In the genomic region with DNA sequence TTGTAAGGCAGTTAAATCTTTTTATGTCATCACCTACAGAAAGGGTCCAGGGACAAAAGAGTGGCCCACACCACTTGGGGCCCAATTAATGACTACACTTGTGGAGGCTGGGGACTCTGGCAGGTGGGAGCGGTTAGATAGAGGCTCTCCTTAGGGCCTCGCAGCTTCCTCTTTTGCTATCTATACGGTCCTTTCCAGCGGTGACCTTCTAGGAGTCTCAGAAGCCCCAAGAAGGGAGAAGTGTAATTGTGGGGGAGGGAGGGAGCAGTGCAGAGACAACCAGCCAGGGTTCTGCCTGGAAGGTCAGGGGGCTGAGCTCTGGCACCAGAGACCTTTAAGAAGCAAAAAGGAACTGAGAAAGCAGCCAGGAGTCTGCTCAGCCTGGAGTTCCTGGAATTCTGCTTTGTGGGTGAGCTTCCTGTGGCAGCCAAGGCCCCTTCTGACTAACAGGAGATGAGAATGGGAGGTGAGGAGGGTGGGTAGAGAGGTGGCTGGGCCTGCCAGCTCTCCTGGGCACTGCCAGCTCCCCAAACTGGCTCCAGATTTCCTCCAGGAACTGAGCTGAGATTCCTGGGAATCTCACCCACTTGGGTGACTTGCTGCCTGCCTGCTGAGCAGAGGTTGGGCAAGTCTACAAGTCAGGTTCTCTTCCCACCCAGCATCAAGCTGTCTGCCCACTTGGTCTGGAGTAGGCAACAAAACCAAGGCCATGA, we compare ENCODE assay signal across 10 cellular contexts. TPM values are rescaled to one million over a fixed set of nuclear protein-coding genes. Genes with fewer than 3 reads are reported as not detected.
DNase-seq lines count a peak whose midpoint lies in the region; ATAC-seq and TF ChIP-seq lines count a peak whose summit lies in the region.
"Had no signal": no experiment of that assay in that cellular context is flagged by ENCODE, and none has a peak within 500 bp of the region (broad histone marks: within the 10 kb centered on the region; RNA-seq: fewer than 3 reads in every experiment).

No MANE protein-coding gene starts in this region.

- peak overlapping the region; percentile 66 for H3K27ac Mint-ChIP-seq in activated naive CD8-positive, alpha-beta T cell treated with anti-CD3 and anti-CD28 coated beads, Interleukin-2, amount 10 ng/mL, durations not matched to agents 7 days and 5 days

- peaks cover 25% of the 10 kb centered on the region for H3K4me1 Mint-ChIP-seq in activated naive CD8-positive, alpha-beta T cell treated with anti-CD3 and anti-CD28 coated beads, Interleukin-2, amount 10 ng/mL, durations not matched to agents 7 days and 5 days

- peak overlapping the region; percentile 28 for H3K4me3 Mint-ChIP-seq in activated naive CD8-positive, alpha-beta T cell treated with anti-CD3 and anti-CD28 coated beads, Interleukin-2, amount 10 ng/mL, durations not matched to agents 7 days and 5 days

- POLR2A ChIA-PET in activated naive CD8-positive, alpha-beta T cell treated with anti-CD3 and anti-CD28 coated beads, Interleukin-2, amount 10 ng/mL, durations not matched to agents 7 days and 5 days (lab: Charles Lee), result interaction anchor here (1.1 kb wide), 1 partner anchor 21 kb away, joined by 3 read pairs; no protein-coding TSS in a partner anchor

- intact Hi-C loops in posterior vena cava (cut with DNase I), result no loop called here

- ATAC-seq in activated naive CD8-positive, alpha-beta T cell treated with anti-CD3 and anti-CD28 coated beads, Interleukin-2, amount 10 ng/mL, durations not matched to agents 7 days and 5 days (ENCODE audit: low read depth), result peak; percentile 33

- TF ChIP-seq CTCF in GM13977 (IDR thresholded peaks at IDR 0.05; ENCODE audit: extremely low read depth, insufficient read depth, missing control alignments), result no peak

- DNase-seq in GM13977 (ENCODE audit: low spot score) (peak; percentile 61), KBM-7 (peak; percentile 97), posterior vena cava (ENCODE audit: low spot score) (peak; percentile 40), activated gamma-delta T cell (lab: John Stamatoyannopoulos, UW) (no peak), NCI-H1694 (lab: John Stamatoyannopoulos, UW) (no peak), DMS114 treated with DMSO at 0.1 percent for 48 hours (lab: John Stamatoyannopoulos, UW; ENCODE audit: unreplicated experiment) (no peak), activated gamma-delta T cell treated with Interleukin-2 at 50 U/mL for 16 hours (no peak)
- DNase-seq in activated naive CD8-positive, alpha-beta T cell treated with anti-CD3 and anti-CD28 coated beads, Interleukin-2, amount 10 ng/mL, durations not matched to agents 7 days and 5 days, result no peak
- DNase-seq: activated T-cell treated with anti-CD3 and anti-CD28 coated beads for 4 hours, NCI-H1436 had no signal

- no peaks in the 10 kb centered on the region for H3K36me3 Mint-ChIP-seq in activated naive CD8-positive, alpha-beta T cell treated with anti-CD3 and anti-CD28 coated beads, Interleukin-2, amount 10 ng/mL, durations not matched to agents 7 days and 5 days

- no peaks in the 10 kb centered on the region for H3K9me3 Mint-ChIP-seq in activated naive CD8-positive, alpha-beta T cell treated with anti-CD3 and anti-CD28 coated beads, Interleukin-2, amount 10 ng/mL, durations not matched to agents 7 days and 5 days

- in situ Hi-C loops in GM13977 (cut with MboI; ENCODE audit: low pct_unique_long_range_greater_than_20kb, low sequenced_read_pairs, unreplicated experiment), result no loop called here
- in situ Hi-C loops in KBM-7 (cut with MboI; ENCODE audit: low pct_unique_long_range_greater_than_20kb, low sequenced_read_pairs), result no loop called here

- peaks cover 2% of the 10 kb centered on the region for H3K27me3 Mint-ChIP-seq in activated naive CD8-positive, alpha-beta T cell treated with anti-CD3 and anti-CD28 coated beads, Interleukin-2, amount 10 ng/mL, durations not matched to agents 7 days and 5 days

RNA-seq across cellular contexts. Expression of a gene that starts 16.3 kb away (rescaled TPM):
- total RNA-seq in activated naive CD8-positive, alpha-beta T cell treated with anti-CD3 and anti-CD28 coated beads, Interleukin-2, amount 10 ng/mL, durations not matched to agents 7 days and 5 days, result 10 to 100 TPM; 25.9 to 33.7 TPM
- total RNA-seq in posterior vena cava, result 1 to 10 TPM; 9.1 to 9.7 TPM

Comparison
In these comparisons a context has a peak if more than half of its experiments do, and no peak if none do; other contexts are left out.
1. DNase-seq: peak in GM13977 (single experiment), KBM-7 (single experiment) and posterior vena cava (single experiment); none in activated naive CD8-positive, alpha-beta T cell treated with anti-CD3 and anti-CD28 coated beads, Interleukin-2, amount 10 ng/mL, durations not matched to agents 7 days and 5 days (single experiment), activated gamma-delta T cell (single experiment), NCI-H1694 (single experiment), DMS114 treated with DMSO at 0.1 percent for 48 hours (single experiment) and activated gamma-delta T cell treated with Interleukin-2 at 50 U/mL for 16 hours (single experiment).